Comparison of ENCODE assay signal across 32 cellular contexts in genomic region chr6:22754111-22754510, GRCh38.
DNase-seq lines count a peak whose midpoint lies in the region; ATAC-seq and TF ChIP-seq lines count a peak whose summit lies in the region.
"Had no signal": no experiment of that assay in that cellular context is flagged by ENCODE, and none has a peak within 500 bp of the region (broad histone marks: within the 10 kb centered on the region; RNA-seq: fewer than 3 reads in every experiment).

No MANE protein-coding gene starts in this region.

- CTCF ChIA-PET in SK-N-SH (lab: Yijun Ruan, JAX): no interaction called here

- H2AFZ ChIP-seq in SK-N-SH (ENCODE audit: low read depth): no peak overlapping the region

- H3F3A ChIP-seq in SK-N-SH (replicated peaks; ENCODE audit: insufficient read depth): no peaks in the 10 kb centered on the region

- WGBS in SK-N-SH (ENCODE audit: low lambda C conversion rate): 23% methylated on average over 2 of the region's 2 CpGs
- WGBS in lower leg skin, 2 donors: 34 to 36% methylated on average over 2 of the region's 2 CpGs

- ATAC-seq in SK-N-SH treated with all-trans-retinoic acid at 6 μM for 48 hours: peak; percentile 54
- ATAC-seq: activated naive CD4-positive, alpha-beta T cell treated with anti-CD3 and anti-CD28 coated beads, Interleukin-2, amount 50 U/mL, for 72 hours; left cardiac atrium; Panc1; stimulated activated naive CD8-positive, alpha-beta T cell treated with anti-CD3 and anti-CD28 coated beads, Interleukin-15, Interleukin-2, amounts not matched to agents 100 U/mL and 50 U/mL, for 24 hours had no signal

- TF ChIP-seq CTCF in SK-N-SH (IDR thresholded peaks at IDR 0.05) (no peak), foreskin fibroblast (IDR thresholded peaks at IDR 0.05; ENCODE audit: low read depth, low read length) (no peak), lower leg skin (IDR thresholded peaks at IDR 0.05) (no peak)

- no peaks in the 10 kb centered on the region for H3K4me1 ChIP-seq in SK-N-SH (ENCODE audit: control insufficient read depth in 1 of 2, insufficient read depth in 2 of 2, low read depth in 1 of 2, low read length in 1 of 2)
- no peaks in the 10 kb centered on the region for H3K4me1 ChIP-seq in effector memory CD4-positive, alpha-beta T cell (ENCODE audit: control insufficient read depth, insufficient read depth, low read length, poor library complexity, severe bottlenecking)
- H3K4me1 ChIP-seq: esophagus muscularis mucosa, right atrium auricular region, spleen had no signal

- no peak for TF ChIP-seq EP300 in SK-N-SH (IDR thresholded peaks at IDR 0.05; ENCODE audit: borderline replicate concordance in 1 of 2, low read depth in 1 of 2, low read length in 1 of 2)

- no peak for TF ChIP-seq RAD21 in SK-N-SH (IDR thresholded peaks at IDR 0.05; ENCODE audit: low read length)

- no peaks in the 10 kb centered on the region for H3K79me2 ChIP-seq in SK-N-SH (ENCODE audit: insufficient read depth)

- TF ChIP-seq POLR2A in lower leg skin (IDR thresholded peaks at IDR 0.05): no peak

- H4K20me1 ChIP-seq in SK-N-SH (ENCODE audit: insufficient read depth): no peaks in the 10 kb centered on the region

- intact Hi-C loops in lower leg skin (cut with DNase I; ENCODE audit: low total_unique reads): no loop called here

- H3K9ac ChIP-seq in SK-N-SH: no peak overlapping the region

- no peak for DNase-seq in SK-N-SH
- peak; percentile 41 for DNase-seq in brain pericyte (ENCODE audit: low read depth, low spot score)
- peak; percentile 57 to 81 for DNase-seq in foreskin fibroblast
- no peak for DNase-seq in effector memory CD4-positive, alpha-beta T cell
- DNase-seq in lower leg skin (ENCODE audit: low spot score in 2 of 2): no peak
- no peak for DNase-seq in NCI-H1048 (lab: John Stamatoyannopoulos, UW)
- DNase-seq in activated CD8-positive, alpha-beta memory T cell treated with anti-CD3 and anti-CD28 coated beads for 24 hours: no peak
- DNase-seq: 8988T; activated CD4-positive, alpha-beta T cell treated with anti-CD3 and anti-CD28 coated beads for 48 hours; activated effector memory CD4-positive, alpha-beta T cell treated with Interleukin-2 at 50 U/mL for 16 hours; anterior cingulate cortex; central memory CD4-positive, alpha-beta T cell; DND-41; H9; hypothalamus; KG1; left cardiac atrium; NCI-H1417 treated with DMSO at 0.1 percent for 48 hours; NCI-H2081; NCI-H226; Right ventricle myocardium superior; spleen; stimulated activated CD4-positive, alpha-beta T cell treated with anti-CD3 and anti-CD28 coated beads, Interleukin-2, amount 100 ng/mL, for 24 hours; stimulated activated naive CD8-positive, alpha-beta T cell treated with anti-CD3 and anti-CD28 coated beads, Interleukin-15, Interleukin-2, amounts not matched to agents 100 U/mL and 50 U/mL, for 24 hours; T-helper 9 cell had no signal

- H3K36me3 ChIP-seq in SK-N-SH (replicated peaks in 1 of 2; ENCODE audit: control insufficient read depth in 1 of 2, insufficient read depth in 2 of 2, low read length in 1 of 2): no peaks in the 10 kb centered on the region
- H3K36me3 ChIP-seq in effector memory CD4-positive, alpha-beta T cell (ENCODE audit: control insufficient read depth, insufficient read depth, low read length): no peaks in the 10 kb centered on the region
- H3K36me3 ChIP-seq: esophagus muscularis mucosa, right atrium auricular region, spleen had no signal

- no peak overlapping the region for H3K27ac ChIP-seq in SK-N-SH (ENCODE audit: low read depth in 2 of 2, low read length in 1 of 2)
- no peak overlapping the region for H3K27ac ChIP-seq in effector memory CD4-positive, alpha-beta T cell (ENCODE audit: insufficient read depth, low read length, poor library complexity, severe bottlenecking)
- H3K27ac ChIP-seq: esophagus muscularis mucosa, HL-60, right atrium auricular region, VCaP had no signal

- no peaks in the 10 kb centered on the region for H3K9me3 ChIP-seq in SK-N-SH
- H3K9me3 ChIP-seq in effector memory CD4-positive, alpha-beta T cell (ENCODE audit: control insufficient read depth, low read length): no peaks in the 10 kb centered on the region
- H3K9me3 ChIP-seq: esophagus muscularis mucosa, right atrium auricular region had no signal

- POLR2A ChIA-PET in SK-N-SH (lab: Yijun Ruan, JAX): no interaction called here

- no peak overlapping the region for H3K4me2 ChIP-seq in SK-N-SH

- H3K9me2 ChIP-seq in SK-N-SH: no peaks in the 10 kb centered on the region

- H3K4me3 ChIP-seq in SK-N-SH (ENCODE audit: low read depth in 2 of 2, low read length in 1 of 2): no peak overlapping the region
- no peak overlapping the region for H3K4me3 ChIP-seq in foreskin fibroblast (ENCODE audit: low read depth in 1 of 2, low read length in 2 of 2)
- H3K4me3 ChIP-seq in effector memory CD4-positive, alpha-beta T cell (ENCODE audit: insufficient read depth, low read depth, low read length, poor library complexity, severe bottlenecking): no peak overlapping the region
- H3K4me3 ChIP-seq in lower leg skin (ENCODE audit: low read depth, poor library complexity, severe bottlenecking): no peak overlapping the region
- H3K4me3 ChIP-seq: esophagus muscularis mucosa, right atrium auricular region, spleen had no signal

- H3K27me3 ChIP-seq in SK-N-SH (ENCODE audit: insufficient read depth): no peaks in the 10 kb centered on the region
- no peaks in the 10 kb centered on the region for H3K27me3 ChIP-seq in effector memory CD4-positive, alpha-beta T cell (replicated peaks; ENCODE audit: control insufficient read depth, insufficient read depth, low read length, poor library complexity, severe bottlenecking)
- H3K27me3 ChIP-seq: esophagus muscularis mucosa, right atrium auricular region, spleen had no signal

TF ChIP-seq in SK-N-SH treated with all-trans-retinoic acid at 6 μM for 48 hours, 23 proteins besides CTCF, POLR2A, EP300 and RAD21 (continues in another document):
- no peak for TF ChIP-seq ZNF565 (CRISPR knock-in tag; conservative IDR thresholded peaks at IDR 0.05; ENCODE audit: low read depth)
- TF ChIP-seq ZC3H10 (CRISPR knock-in tag; IDR thresholded peaks at IDR 0.05): no peak
- no peak for TF ChIP-seq PPARA (CRISPR knock-in tag; IDR thresholded peaks at IDR 0.05; ENCODE audit: borderline replicate concordance)
- no peak for TF ChIP-seq TOX (CRISPR knock-in tag; IDR thresholded peaks at IDR 0.05; ENCODE audit: borderline replicate concordance)
- no peak for TF ChIP-seq GLIS3 (CRISPR knock-in tag; IDR thresholded peaks at IDR 0.05)
- TF ChIP-seq CSDC2 (CRISPR knock-in tag; IDR thresholded peaks at IDR 0.05): no peak
- TF ChIP-seq BACH2 (CRISPR knock-in tag; IDR thresholded peaks at IDR 0.05; ENCODE audit: borderline replicate concordance): no peak
- no peak for TF ChIP-seq ARNTL (CRISPR knock-in tag; IDR thresholded peaks at IDR 0.05; ENCODE audit: borderline replicate concordance, low read depth)
- no peak for TF ChIP-seq OSR1 (CRISPR knock-in tag; IDR thresholded peaks at IDR 0.05)
- TF ChIP-seq ISL1 (CRISPR knock-in tag; IDR thresholded peaks at IDR 0.05): no peak

TF ChIP-seq in SK-N-SH, 30 proteins besides CTCF, POLR2A, EP300 and RAD21:
- TF ChIP-seq SIN3A (IDR thresholded peaks at IDR 0.05; ENCODE audit: borderline replicate concordance, low read depth, low read length) (no peak), FOSL2 (IDR thresholded peaks at IDR 0.05; ENCODE audit: borderline replicate concordance, low read depth) (no peak), RCOR1 (IDR thresholded peaks at IDR 0.05; ENCODE audit: low read length) (no peak), POLR2AphosphoS5 (IDR thresholded peaks at IDR 0.05; ENCODE audit: low read depth, low read length) (no peak)
- TF ChIP-seq, protein P1, sequence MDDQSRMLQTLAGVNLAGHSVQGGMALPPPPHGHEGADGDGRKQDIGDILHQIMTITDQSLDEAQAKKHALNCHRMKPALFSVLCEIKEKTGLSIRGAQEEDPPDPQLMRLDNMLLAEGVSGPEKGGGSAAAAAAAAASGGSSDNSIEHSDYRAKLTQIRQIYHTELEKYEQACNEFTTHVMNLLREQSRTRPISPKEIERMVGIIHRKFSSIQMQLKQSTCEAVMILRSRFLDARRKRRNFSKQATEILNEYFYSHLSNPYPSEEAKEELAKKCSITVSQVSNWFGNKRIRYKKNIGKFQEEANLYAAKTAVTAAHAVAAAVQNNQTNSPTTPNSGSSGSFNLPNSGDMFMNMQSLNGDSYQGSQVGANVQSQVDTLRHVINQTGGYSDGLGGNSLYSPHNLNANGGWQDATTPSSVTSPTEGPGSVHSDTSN (IDR thresholded peaks at IDR 0.05): no peak

Comparison
In these comparisons a context has a peak if more than half of its experiments do, and no peak if none do; other contexts are left out.
1. DNase-seq: peak in brain pericyte (single experiment) and foreskin fibroblast (2 of 2); none in SK-N-SH (single experiment), effector memory CD4-positive, alpha-beta T cell (0 of 3), lower leg skin (0 of 2), NCI-H1048 (single experiment) and activated CD8-positive, alpha-beta memory T cell treated with anti-CD3 and anti-CD28 coated beads for 24 hours (single experiment).